ENCODE assay signal across 8 cellular contexts in the genomic region with DNA sequence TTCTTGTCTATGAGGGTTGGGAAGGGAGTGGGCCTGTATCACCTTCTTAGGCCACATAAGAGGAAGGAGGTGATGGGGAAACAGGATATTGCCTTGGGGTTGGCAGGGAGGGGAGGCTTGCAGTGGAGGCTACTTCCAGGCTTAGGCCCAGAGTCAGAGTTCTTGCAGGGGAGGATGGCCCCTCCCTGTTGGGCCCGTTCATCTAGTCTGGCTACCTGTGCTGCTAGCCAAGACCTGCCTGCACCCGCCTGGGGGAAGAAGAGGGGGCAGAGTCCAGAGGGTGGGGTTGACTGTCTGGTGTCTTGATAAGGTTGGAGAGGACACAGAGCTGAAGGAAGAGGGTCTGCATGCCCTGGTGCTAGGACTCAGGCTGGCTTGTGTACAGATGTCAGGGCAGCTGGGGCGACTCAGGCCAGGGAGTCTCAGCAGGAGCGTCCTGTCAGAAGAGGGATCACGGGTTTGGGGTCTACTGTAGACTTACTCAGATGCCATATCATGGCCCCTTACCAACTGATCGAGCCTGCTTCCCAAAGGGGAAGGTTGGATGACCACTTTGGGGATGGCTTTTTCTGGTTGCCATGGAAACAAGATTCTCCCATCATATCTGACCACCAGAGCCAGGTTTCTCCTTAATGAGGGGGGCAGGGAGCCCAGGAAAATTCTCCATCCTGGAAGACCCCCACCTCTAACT. TPM values are rescaled to one million over a fixed set of nuclear protein-coding genes. Genes with fewer than 3 reads are reported as not detected.
DNase-seq lines count a peak whose midpoint lies in the region; ATAC-seq and TF ChIP-seq lines count a peak whose summit lies in the region.

No MANE protein-coding gene starts in this region.

- H3K27ac Mint-ChIP-seq in activated CD4-positive, alpha-beta T cell treated with anti-CD3 and anti-CD28 coated beads, Interleukin-2, amount 10 ng/mL, durations not matched to agents 24 days and 14 days: peak overlapping the region; percentile 57
- H3K27ac Mint-ChIP-seq in activated T-helper 2 cell treated with anti-CD3 and anti-CD28 coated beads, Interferon-gamma antibody, Interleukin-2, Interleukin-4, amounts not matched to agents 10 μg/mL and 5 μg/mL and 100 μg/mL, durations not matched to agents 14 hours and 24 hours and 36 hours: no peak overlapping the region

- ATAC-seq in left colon (peak; percentile 21), HG02678 (IDR thresholded peaks at IDR 0.05; ENCODE audit: unreplicated experiment) (no peak)

- peak; percentile 68 for DNase-seq in activated CD4-positive, alpha-beta T cell treated with anti-CD3 and anti-CD28 coated beads, Interleukin-2, amount 10 ng/mL, durations not matched to agents 24 days and 14 days
- no peak for DNase-seq in activated CD4-positive, alpha-beta T cell treated with anti-CD3 and anti-CD28 coated beads, Interleukin-2, amount 50 U/mL, for 4 hours
- DNase-seq in activated T-helper 2 cell treated with anti-CD3 and anti-CD28 coated beads, Interferon-gamma antibody, Interleukin-2, Interleukin-4, amounts not matched to agents 10 μg/mL and 5 μg/mL and 100 μg/mL, durations not matched to agents 14 hours and 24 hours and 36 hours (ENCODE audit: low spot score): no peak
- peak; percentile 85 to 93 for DNase-seq in left colon
- DNase-seq in suprapubic skin (ENCODE audit: low spot score in 2 of 2): no peak
- DNase-seq in NCI-H345 (lab: John Stamatoyannopoulos, UW): no peak
- no peak for DNase-seq in HuH-7.5 (ENCODE audit: low spot score)

- WGBS in suprapubic skin: 55% methylated on average over 6 of the region's 6 CpGs

- H3K4me3 ChIP-seq in suprapubic skin: peak overlapping the region; percentile 65

- H3K36me3 ChIP-seq in suprapubic skin: no peaks in the 10 kb centered on the region

- peak overlapping the region; percentile 98 for H3K27ac ChIP-seq in suprapubic skin

- no peak for TF ChIP-seq EP300 in suprapubic skin (IDR thresholded peaks at IDR 0.05)

- peaks cover 2% of the 10 kb centered on the region for H3K27me3 Mint-ChIP-seq in activated CD4-positive, alpha-beta T cell treated with anti-CD3 and anti-CD28 coated beads, Interleukin-2, amount 10 ng/mL, durations not matched to agents 24 days and 14 days
- no peaks in the 10 kb centered on the region for H3K27me3 Mint-ChIP-seq in activated T-helper 2 cell treated with anti-CD3 and anti-CD28 coated beads, Interferon-gamma antibody, Interleukin-2, Interleukin-4, amounts not matched to agents 10 μg/mL and 5 μg/mL and 100 μg/mL, durations not matched to agents 14 hours and 24 hours and 36 hours (ENCODE audit: low read depth)

- no peaks in the 10 kb centered on the region for H3K27me3 ChIP-seq in suprapubic skin

- H3K4me3 Mint-ChIP-seq in activated CD4-positive, alpha-beta T cell treated with anti-CD3 and anti-CD28 coated beads, Interleukin-2, amount 10 ng/mL, durations not matched to agents 24 days and 14 days: peak overlapping the region; percentile 87
- peak overlapping the region; percentile 19 for H3K4me3 Mint-ChIP-seq in activated T-helper 2 cell treated with anti-CD3 and anti-CD28 coated beads, Interferon-gamma antibody, Interleukin-2, Interleukin-4, amounts not matched to agents 10 μg/mL and 5 μg/mL and 100 μg/mL, durations not matched to agents 14 hours and 24 hours and 36 hours (ENCODE audit: low read depth)

- H3K36me3 Mint-ChIP-seq in activated CD4-positive, alpha-beta T cell treated with anti-CD3 and anti-CD28 coated beads, Interleukin-2, amount 10 ng/mL, durations not matched to agents 24 days and 14 days (ENCODE audit: low read depth): peaks cover 29% of the 10 kb centered on the region
- H3K36me3 Mint-ChIP-seq in activated T-helper 2 cell treated with anti-CD3 and anti-CD28 coated beads, Interferon-gamma antibody, Interleukin-2, Interleukin-4, amounts not matched to agents 10 μg/mL and 5 μg/mL and 100 μg/mL, durations not matched to agents 14 hours and 24 hours and 36 hours (ENCODE audit: low read depth): peaks cover 10% of the 10 kb centered on the region

- TF ChIP-seq POLR2A in suprapubic skin (IDR thresholded peaks at IDR 0.05): no peak

- H3K9me3 Mint-ChIP-seq in activated CD4-positive, alpha-beta T cell treated with anti-CD3 and anti-CD28 coated beads, Interleukin-2, amount 10 ng/mL, durations not matched to agents 24 days and 14 days: no peaks in the 10 kb centered on the region
- no peaks in the 10 kb centered on the region for H3K9me3 Mint-ChIP-seq in activated T-helper 2 cell treated with anti-CD3 and anti-CD28 coated beads, Interferon-gamma antibody, Interleukin-2, Interleukin-4, amounts not matched to agents 10 μg/mL and 5 μg/mL and 100 μg/mL, durations not matched to agents 14 hours and 24 hours and 36 hours

- no peaks in the 10 kb centered on the region for H3K9me3 ChIP-seq in suprapubic skin

- TF ChIP-seq CTCF in suprapubic skin (IDR thresholded peaks at IDR 0.05): no peak

- H3K4me1 ChIP-seq in suprapubic skin: peaks cover 74% of the 10 kb centered on the region

- H3K4me1 Mint-ChIP-seq in activated CD4-positive, alpha-beta T cell treated with anti-CD3 and anti-CD28 coated beads, Interleukin-2, amount 10 ng/mL, durations not matched to agents 24 days and 14 days: peaks cover 66% of the 10 kb centered on the region
- peaks cover 48% of the 10 kb centered on the region for H3K4me1 Mint-ChIP-seq in activated T-helper 2 cell treated with anti-CD3 and anti-CD28 coated beads, Interferon-gamma antibody, Interleukin-2, Interleukin-4, amounts not matched to agents 10 μg/mL and 5 μg/mL and 100 μg/mL, durations not matched to agents 14 hours and 24 hours and 36 hours (ENCODE audit: low read depth)

- intact Hi-C loops in activated CD4-positive, alpha-beta T cell treated with anti-CD3 and anti-CD28 coated beads, Interleukin-2, amount 10 ng/mL, durations not matched to agents 24 days and 14 days (cut with micrococcal nuclease): loop anchor here (10.0 kb wide), 1 partner anchor 265 kb away; a partner anchor contains a TSS
- intact Hi-C loops in activated T-helper 2 cell treated with anti-CD3 and anti-CD28 coated beads, Interferon-gamma antibody, Interleukin-2, Interleukin-4, amounts not matched to agents 10 μg/mL and 5 μg/mL and 100 μg/mL, durations not matched to agents 14 hours and 24 hours and 36 hours (cut with micrococcal nuclease): loop anchor here (10.0 kb wide), 1 partner anchor 355 kb away; a partner anchor contains a TSS
- intact Hi-C loops in left colon (cut with DNase I, micrococcal nuclease): no loop called here

RNA-seq across cellular contexts. Expression of a gene that starts 5.3 kb away (rescaled TPM):
- total RNA-seq in activated CD4-positive, alpha-beta T cell treated with anti-CD3 and anti-CD28 coated beads, Interleukin-2, amount 10 ng/mL, durations not matched to agents 24 days and 14 days: 121 and 128 TPM in 2 replicates
- total RNA-seq in activated T-helper 2 cell treated with anti-CD3 and anti-CD28 coated beads, Interferon-gamma antibody, Interleukin-2, Interleukin-4, amounts not matched to agents 10 μg/mL and 5 μg/mL and 100 μg/mL, durations not matched to agents 14 hours and 24 hours and 36 hours: 96.0 and 99.6 TPM in 2 replicates
- 10 to 100 TPM; 49.5 to 50.4 TPM for total RNA-seq in left colon
- total RNA-seq in suprapubic skin: 10 to 100 TPM; 21.4 to 31.0 (median 26.7) TPM

RNA-seq across cellular contexts. Expression of a gene that starts 15.5 kb away (rescaled TPM):
- total RNA-seq in activated CD4-positive, alpha-beta T cell treated with anti-CD3 and anti-CD28 coated beads, Interleukin-2, amount 10 ng/mL, durations not matched to agents 24 days and 14 days: 6.1 and 7.1 TPM in 2 replicates
- 4.1 and 6.1 TPM in 2 replicates for total RNA-seq in activated T-helper 2 cell treated with anti-CD3 and anti-CD28 coated beads, Interferon-gamma antibody, Interleukin-2, Interleukin-4, amounts not matched to agents 10 μg/mL and 5 μg/mL and 100 μg/mL, durations not matched to agents 14 hours and 24 hours and 36 hours
- 1 to 10 TPM; 3.8 to 6.1 TPM for total RNA-seq in left colon
- total RNA-seq in suprapubic skin: 1 to 10 TPM; 4.2 to 7.6 (median 5.1) TPM

RNA-seq across cellular contexts. Expression of a gene that starts 18.0 kb away (rescaled TPM):
- total RNA-seq in activated CD4-positive, alpha-beta T cell treated with anti-CD3 and anti-CD28 coated beads, Interleukin-2, amount 10 ng/mL, durations not matched to agents 24 days and 14 days: 45.2 and 47.5 TPM in 2 replicates
- 52.6 and 53.0 TPM in 2 replicates for total RNA-seq in activated T-helper 2 cell treated with anti-CD3 and anti-CD28 coated beads, Interferon-gamma antibody, Interleukin-2, Interleukin-4, amounts not matched to agents 10 μg/mL and 5 μg/mL and 100 μg/mL, durations not matched to agents 14 hours and 24 hours and 36 hours
- 10 to 100 TPM; 49.7 to 83.0 TPM for total RNA-seq in left colon
- 10 to 100 TPM; 46.2 to 90.6 (median 47.6) TPM for total RNA-seq in suprapubic skin

RNA-seq across cellular contexts. Expression of a gene that starts 18.5 kb away (rescaled TPM):
- 12.7 and 14.0 TPM in 2 replicates for total RNA-seq in activated CD4-positive, alpha-beta T cell treated with anti-CD3 and anti-CD28 coated beads, Interleukin-2, amount 10 ng/mL, durations not matched to agents 24 days and 14 days
- 8.8 and 10.5 TPM in 2 replicates for total RNA-seq in activated T-helper 2 cell treated with anti-CD3 and anti-CD28 coated beads, Interferon-gamma antibody, Interleukin-2, Interleukin-4, amounts not matched to agents 10 μg/mL and 5 μg/mL and 100 μg/mL, durations not matched to agents 14 hours and 24 hours and 36 hours
- total RNA-seq in left colon (1 to 10 TPM; 8.3 to 9.0 TPM), suprapubic skin (10 to 100 TPM in 1 of 4 donors, 1 to 10 TPM in 3; 7.1 to 10.8 (median 9.8) TPM)

RNA-seq across cellular contexts. Expression of a gene that starts 49.2 kb away (rescaled TPM):
- total RNA-seq in activated CD4-positive, alpha-beta T cell treated with anti-CD3 and anti-CD28 coated beads, Interleukin-2, amount 10 ng/mL, durations not matched to agents 24 days and 14 days: 152 and 158 TPM in 2 replicates
- total RNA-seq in activated T-helper 2 cell treated with anti-CD3 and anti-CD28 coated beads, Interferon-gamma antibody, Interleukin-2, Interleukin-4, amounts not matched to agents 10 μg/mL and 5 μg/mL and 100 μg/mL, durations not matched to agents 14 hours and 24 hours and 36 hours: 158 and 164 TPM in 2 replicates
- total RNA-seq in left colon: 10 to 100 TPM; 51.3 to 51.9 TPM
- total RNA-seq in suprapubic skin: 10 to 100 TPM; 42.1 to 76.0 (median 67.7) TPM

Comparison
In these comparisons a context has a peak if more than half of its experiments do, and no peak if none do; other contexts are left out.
1. DNase-seq: peak in activated CD4-positive, alpha-beta T cell treated with anti-CD3 and anti-CD28 coated beads, Interleukin-2, amount 10 ng/mL, durations not matched to agents 24 days and 14 days (single experiment) and left colon (2 of 2); none in activated CD4-positive, alpha-beta T cell treated with anti-CD3 and anti-CD28 coated beads, Interleukin-2, amount 50 U/mL, for 4 hours (0 of 2), activated T-helper 2 cell treated with anti-CD3 and anti-CD28 coated beads, Interferon-gamma antibody, Interleukin-2, Interleukin-4, amounts not matched to agents 10 μg/mL and 5 μg/mL and 100 μg/mL, durations not matched to agents 14 hours and 24 hours and 36 hours (single experiment), suprapubic skin (0 of 2), NCI-H345 (single experiment) and HuH-7.5 (single experiment).
2. intact Hi-C loops: an anchor here in activated CD4-positive, alpha-beta T cell treated with anti-CD3 and anti-CD28 coated beads, Interleukin-2, amount 10 ng/mL, durations not matched to agents 24 days and 14 days (10.0 kb wide) and activated T-helper 2 cell treated with anti-CD3 and anti-CD28 coated beads, Interferon-gamma antibody, Interleukin-2, Interleukin-4, amounts not matched to agents 10 μg/mL and 5 μg/mL and 100 μg/mL, durations not matched to agents 14 hours and 24 hours and 36 hours (10.0 kb wide); none called in left colon.